Comparison of ENCODE assay signal across 23 cellular contexts in genomic region chr7:36082216-36082615, GRCh38.
"Had no signal": no experiment of that assay in that cellular context is flagged by ENCODE, and none has a peak within 500 bp of the region (broad histone marks: within the 10 kb centered on the region; RNA-seq: fewer than 3 reads in every experiment).

No MANE protein-coding gene starts in this region.

- H3K27ac ChIP-seq: adrenal gland, body of pancreas, SJSA1 had no signal

- H3K4me1 ChIP-seq: adrenal gland, breast epithelium had no signal

- H3K4me3 ChIP-seq: adrenal gland, body of pancreas, breast epithelium, K562, SJSA1 had no signal

- H3K27me3 ChIP-seq: adrenal gland, body of pancreas, breast epithelium, SJSA1 had no signal

- DNase-seq: activated CD4-positive, alpha-beta T cell treated with anti-CD3 and anti-CD28 coated beads for 36 hours; activated CD4-positive, alpha-beta T cell treated with anti-CD3 and anti-CD28 coated beads, Interleukin-2, amount 10 ng/mL, durations not matched to agents 7 days and 5 days; activated CD4-positive, alpha-beta T cell treated with anti-CD3 and anti-CD28 coated beads, Interleukin-2, amount 50 U/mL, for 48 hours; activated CD8-positive, alpha-beta T cell treated with anti-CD3 and anti-CD28 coated beads, Interleukin-2, amount 10 ng/mL, durations not matched to agents 7 days and 5 days; activated gamma-delta T cell; activated naive CD4-positive, alpha-beta T cell treated with Interleukin-2 at 50 U/mL for 16 hours; activated T-cell treated with anti-CD3 and anti-CD28 coated beads, Interleukin-2, amount 50 U/mL, for 24 hours; adrenal gland; body of pancreas; caudate nucleus; NCI-H1092 treated with DMSO at 0.1 percent for 48 hours; NCI-H1417 treated with DMSO at 0.1 percent for 48 hours; NCI-H187 treated with DMSO at 0.1 percent for 48 hours; NCI-H2081; NCI-H2171 treated with DMSO at 0.1 percent for 48 hours; NCI-H2227 treated with DMSO at 0.1 percent for 48 hours; NCI-H446 treated with DMSO at 0.1 percent for 48 hours; SHP77 treated with DMSO at 0.1 percent for 48 hours had no signal

- ATAC-seq: activated CD4-positive, alpha-beta T cell treated with anti-CD3 and anti-CD28 coated beads for 36 hours; activated CD8-positive, alpha-beta T cell treated with anti-CD3 and anti-CD28 coated beads, Interleukin-2, amount 10 ng/mL, durations not matched to agents 7 days and 5 days; body of pancreas; Panc1 had no signal

- H3K36me3 ChIP-seq: adrenal gland, breast epithelium, SJSA1 had no signal

- H3K9me3 ChIP-seq: adrenal gland, body of pancreas, breast epithelium, SJSA1, SK-N-SH had no signal
